In genomic region chr14:32808574-32809098, GRCh38 we compare ENCODE assay signal across 12 cellular contexts.
A peak's percentile ranks its signal among the peaks of the same experiment; 100 is the strongest.
DNase-seq lines count a peak whose midpoint lies in the region; ATAC-seq and TF ChIP-seq lines count a peak whose summit lies in the region.
"Had no signal": no experiment of that assay in that cellular context is flagged by ENCODE, and none has a peak within 500 bp of the region (broad histone marks: within the 10 kb centered on the region; RNA-seq: fewer than 3 reads in every experiment).

No MANE protein-coding gene starts in this region.

- peaks cover 14% of the 10 kb centered on the region for H3K9me3 ChIP-seq in A673 (ENCODE audit: low read depth, low read length, poor library complexity, severe bottlenecking)
- peaks cover 13% of the 10 kb centered on the region for H3K9me3 ChIP-seq in CD4-positive, alpha-beta T cell (ENCODE audit: control insufficient read depth, low read length)

- peaks cover 23% of the 10 kb centered on the region for H3K9me3 Mint-ChIP-seq in activated T-cell treated with anti-CD3 and anti-CD28 coated beads, Interleukin-2, amount 50 U/mL, for 24 hours
- H3K9me3 Mint-ChIP-seq in CD4-positive, alpha-beta T cell, result peaks cover 15% of the 10 kb centered on the region

- H3K4me1 Mint-ChIP-seq in activated T-cell treated with anti-CD3 and anti-CD28 coated beads, Interleukin-2, amount 50 U/mL, for 24 hours (ENCODE audit: low read depth), result no peaks in the 10 kb centered on the region
- no peaks in the 10 kb centered on the region for H3K4me1 Mint-ChIP-seq in CD4-positive, alpha-beta T cell (ENCODE audit: low read depth)
- H3K4me1 Mint-ChIP-seq: stimulated activated effector memory CD8-positive, alpha-beta T cell treated with anti-CD3 and anti-CD28 coated beads, Interleukin-12 subunit alpha, Interleukin-12 subunit beta, amount 100 ng/mL, for 72 hours had no signal

- H3K27ac Mint-ChIP-seq in activated T-cell treated with anti-CD3 and anti-CD28 coated beads, Interleukin-2, amount 50 U/mL, for 24 hours, result no peak overlapping the region
- no peak overlapping the region for H3K27ac Mint-ChIP-seq in CD4-positive, alpha-beta T cell
- H3K27ac Mint-ChIP-seq: stimulated activated effector memory CD8-positive, alpha-beta T cell treated with anti-CD3 and anti-CD28 coated beads, Interleukin-12 subunit alpha, Interleukin-12 subunit beta, amount 100 ng/mL, for 72 hours had no signal

- BruUV-seq in A673 (replicated peaks; lab: Mats Ljungman, UMichigan), result no TSS peak

- no peaks in the 10 kb centered on the region for H3K36me3 ChIP-seq in A673 (ENCODE audit: insufficient read depth, low read length, poor library complexity, severe bottlenecking)
- H3K36me3 ChIP-seq: BLaER1 treated with 17β-estradiol and CSF1 and Interleukin-3, amounts not matched to agents 10 nM and 100 nM had no signal

- no peak overlapping the region for H3K4me3 Mint-ChIP-seq in activated T-cell treated with anti-CD3 and anti-CD28 coated beads, Interleukin-2, amount 50 U/mL, for 24 hours
- no peak overlapping the region for H3K4me3 Mint-ChIP-seq in CD4-positive, alpha-beta T cell
- H3K4me3 Mint-ChIP-seq: stimulated activated effector memory CD8-positive, alpha-beta T cell treated with anti-CD3 and anti-CD28 coated beads, Interleukin-12 subunit alpha, Interleukin-12 subunit beta, amount 100 ng/mL, for 72 hours had no signal

- intact Hi-C loops in A673 (cut with micrococcal nuclease; ENCODE audit: unreplicated experiment), result no loop called here
- intact Hi-C loops in CD4-positive, alpha-beta T cell (cut with DNase I, micrococcal nuclease), result no loop called here

- no peak for ATAC-seq in CD4-positive, alpha-beta T cell (ENCODE audit: poor library complexity)
- ATAC-seq: stimulated activated effector memory CD8-positive, alpha-beta T cell treated with anti-CD3 and anti-CD28 coated beads, Interleukin-12 subunit alpha, Interleukin-12 subunit beta, amount 100 ng/mL, for 72 hours had no signal

- DNase-seq in A673 (ENCODE audit: low spot score) (peak; percentile 55), NCI-H1092 (lab: John Stamatoyannopoulos, UW) (peak; percentile 85), brain pericyte (ENCODE audit: low read depth, low spot score) (peak; percentile 67), left kidney (ENCODE audit: low read depth, low spot score) (peak; percentile 43), NK-92 (lab: John Stamatoyannopoulos, UW; ENCODE audit: unreplicated experiment) (no peak), HuH-7 (ENCODE audit: low spot score) (no peak)
- DNase-seq in activated T-cell treated with anti-CD3 and anti-CD28 coated beads, Interleukin-2, amount 50 U/mL, for 24 hours, result no peak
- no peak for DNase-seq in CD4-positive, alpha-beta T cell
- DNase-seq: activated T-cell treated with anti-CD3 and anti-CD28 coated beads, Interleukin-2, amount 50 U/mL, for 1 hour; NCI-H2227 treated with DMSO at 0.1 percent for 48 hours had no signal

- peaks cover 36% of the 10 kb centered on the region for H3K4me1 ChIP-seq in A673 (ENCODE audit: insufficient read depth, low read length, poor library complexity, severe bottlenecking)

- H3K36me3 Mint-ChIP-seq in activated T-cell treated with anti-CD3 and anti-CD28 coated beads, Interleukin-2, amount 50 U/mL, for 24 hours (ENCODE audit: low read depth), result no peaks in the 10 kb centered on the region
- peaks cover 6% of the 10 kb centered on the region for H3K36me3 Mint-ChIP-seq in CD4-positive, alpha-beta T cell (ENCODE audit: low read depth)
- H3K36me3 Mint-ChIP-seq: stimulated activated effector memory CD8-positive, alpha-beta T cell treated with anti-CD3 and anti-CD28 coated beads, Interleukin-12 subunit alpha, Interleukin-12 subunit beta, amount 100 ng/mL, for 72 hours had no signal

- H3K27me3 ChIP-seq in A673 (replicated peaks; ENCODE audit: insufficient read depth, low read depth, low read length, poor library complexity), result no peaks in the 10 kb centered on the region
- no peaks in the 10 kb centered on the region for H3K27me3 ChIP-seq in CD4-positive, alpha-beta T cell (ENCODE audit: control insufficient read depth, insufficient read depth, low read length)
- H3K27me3 ChIP-seq: BLaER1 treated with 17β-estradiol and CSF1 and Interleukin-3, amounts not matched to agents 10 nM and 100 nM had no signal

- H3K27me3 Mint-ChIP-seq in activated T-cell treated with anti-CD3 and anti-CD28 coated beads, Interleukin-2, amount 50 U/mL, for 24 hours, result no peaks in the 10 kb centered on the region
- H3K27me3 Mint-ChIP-seq in CD4-positive, alpha-beta T cell, result no peaks in the 10 kb centered on the region

- H3K27ac ChIP-seq in A673 (ENCODE audit: low read depth, low read length, poor library complexity, severe bottlenecking), result peak overlapping the region; percentile 39
- no peak overlapping the region for H3K27ac ChIP-seq in CD4-positive, alpha-beta T cell (ENCODE audit: low read depth, low read length)
- H3K27ac ChIP-seq: BLaER1 treated with 17β-estradiol and CSF1 and Interleukin-3, amounts not matched to agents 10 nM and 100 nM had no signal

- CTCF ChIA-PET in A673 (lab: Charles Lee), result no interaction called here
- CTCF ChIA-PET in CD4-positive, alpha-beta T cell (lab: Charles Lee), result no interaction called here

- POLR2A ChIA-PET in A673 (lab: Charles Lee; ENCODE audit: low non-redundant PET), result no interaction called here
- POLR2A ChIA-PET in CD4-positive, alpha-beta T cell (lab: Charles Lee), result no interaction called here

- H3K4me3 ChIP-seq in A673 (ENCODE audit: low read depth, low read length, poor library complexity, severe bottlenecking), result peak overlapping the region; percentile 9
- H3K4me3 ChIP-seq: BLaER1 treated with 17β-estradiol and CSF1 and Interleukin-3, amounts not matched to agents 10 nM and 100 nM had no signal

- TF ChIP-seq CTCF in A673 (conservative IDR thresholded peaks at IDR 0.05; ENCODE audit: low read depth, low read length), result no peak
- TF ChIP-seq CTCF in CD4-positive, alpha-beta T cell (IDR thresholded peaks at IDR 0.05), result no peak

Comparison
In these comparisons a context has a peak if more than half of its experiments do, and no peak if none do; other contexts are left out.
1. DNase-seq: peak in A673 (single experiment), NCI-H1092 (single experiment), brain pericyte (single experiment) and left kidney (single experiment); none in NK-92 (single experiment), HuH-7 (single experiment), activated T-cell treated with anti-CD3 and anti-CD28 coated beads, Interleukin-2, amount 50 U/mL, for 24 hours (single experiment) and CD4-positive, alpha-beta T cell (0 of 10).